ENCODE assay signal across 8 cellular contexts in the genomic region with DNA sequence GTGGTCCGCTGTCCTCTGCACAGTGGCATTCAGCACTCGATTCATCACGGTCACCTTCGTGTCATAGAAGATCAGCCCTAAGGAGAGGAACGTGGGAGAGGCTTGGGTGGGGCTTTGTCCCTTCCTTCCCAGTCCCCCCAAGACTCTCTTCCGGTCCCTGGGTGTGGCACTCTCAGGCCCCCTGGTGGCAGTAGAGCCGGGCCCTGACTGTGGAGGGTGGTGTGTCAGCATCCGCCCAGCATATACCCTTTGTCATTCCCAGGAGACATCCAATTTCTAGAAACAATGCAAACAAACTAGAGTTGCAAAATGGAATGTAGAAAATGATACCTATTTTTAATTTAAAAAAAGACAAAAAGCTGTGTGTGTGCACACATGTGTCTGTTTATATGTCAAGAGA. TPM values are rescaled to one million over a fixed set of nuclear protein-coding genes. Genes with fewer than 3 reads are reported as not detected.
DNase-seq lines count a peak whose midpoint lies in the region; ATAC-seq and TF ChIP-seq lines count a peak whose summit lies in the region.

No MANE protein-coding gene starts in this region.

- H3K9me3 ChIP-seq in BE2C (no peaks in the 10 kb centered on the region), vagina (no peaks in the 10 kb centered on the region), thyroid gland (no peaks in the 10 kb centered on the region)

- WGBS in thyroid gland, 2 donors: 70 to 80% methylated on average over 8 of the region's 8 CpGs

- H3K27me3 Mint-ChIP-seq in activated CD4-positive, alpha-beta memory T cell treated with anti-CD3 and anti-CD28 coated beads, Interleukin-2, amount 10 ng/mL, durations not matched to agents 7 days and 5 days: no peaks in the 10 kb centered on the region

- H3K36me3 ChIP-seq in BE2C (peaks cover 26% of the 10 kb centered on the region), vagina (peaks cover 0 to 58% of the 10 kb centered on the region in 2 donors), thyroid gland (peaks cover 40 to 48% of the 10 kb centered on the region in 2 donors)

- TF ChIP-seq CTCF in BE2C (IDR thresholded peaks at IDR 0.05; ENCODE audit: low read depth, low read length): peak; percentile 61
- TF ChIP-seq CTCF in HL-60 (IDR thresholded peaks at IDR 0.05; ENCODE audit: insufficient read depth, low read length): peak; percentile 15
- peak in 2 of 3 experiments; percentile 7 to 20 for TF ChIP-seq CTCF in vagina (IDR thresholded peaks at IDR 0.05)
- TF ChIP-seq CTCF in thyroid gland (IDR thresholded peaks at IDR 0.05): peak in 2 of 6 experiments; percentile 9 to 16

- ATAC-seq in left cardiac atrium: no peak
- ATAC-seq in HG03460 (IDR thresholded peaks at IDR 0.05; ENCODE audit: unreplicated experiment): no peak

- no peak overlapping the region for H3K4me3 Mint-ChIP-seq in activated CD4-positive, alpha-beta memory T cell treated with anti-CD3 and anti-CD28 coated beads, Interleukin-2, amount 10 ng/mL, durations not matched to agents 7 days and 5 days

- H3K4me1 Mint-ChIP-seq in activated CD4-positive, alpha-beta memory T cell treated with anti-CD3 and anti-CD28 coated beads, Interleukin-2, amount 10 ng/mL, durations not matched to agents 7 days and 5 days: peaks cover 3% of the 10 kb centered on the region

- POLR2A ChIA-PET in activated CD4-positive, alpha-beta memory T cell treated with anti-CD3 and anti-CD28 coated beads, Interleukin-2, amount 10 ng/mL, durations not matched to agents 7 days and 5 days (lab: Charles Lee): no interaction called here

- no peaks in the 10 kb centered on the region for H3K4me1 ChIP-seq in BE2C
- no peaks in the 10 kb centered on the region for H3K4me1 ChIP-seq in vagina
- no peaks in the 10 kb centered on the region for H3K4me1 ChIP-seq in thyroid gland

- DNase-seq in BE2C (peak; percentile 51), HL-60 (ENCODE audit: low read depth in 1 of 2, low spot score in 1 of 2) (peak in 1 of 2 experiments; percentile 5), left cardiac atrium (peak; percentile 45), vagina (ENCODE audit: extremely low spot score in 2 of 2) (no peak), cerebellar nuclear complex (lab: John Stamatoyannopoulos, UW) (no peak), thyroid gland (no peak)
- peak; percentile 35 for DNase-seq in activated CD4-positive, alpha-beta memory T cell treated with anti-CD3 and anti-CD28 coated beads, Interleukin-2, amount 10 ng/mL, durations not matched to agents 7 days and 5 days

- no peak overlapping the region for H3K27ac ChIP-seq in HL-60 (replicated peaks)
- H3K27ac ChIP-seq in vagina: no peak overlapping the region
- no peak overlapping the region for H3K27ac ChIP-seq in thyroid gland

- H3K4me3 ChIP-seq in BE2C (ENCODE audit: low read depth, low read length): no peak overlapping the region
- H3K4me3 ChIP-seq in HL-60 (replicated peaks; ENCODE audit: insufficient read depth, low read length): no peak overlapping the region
- H3K4me3 ChIP-seq in vagina: no peak overlapping the region
- H3K4me3 ChIP-seq in thyroid gland (replicated peaks in 1 of 3): no peak overlapping the region

- intact Hi-C loops in left cardiac atrium (cut with DNase I) (no loop called here), vagina (cut with DNase I) (no loop called here), thyroid gland (cut with DNase I) (no loop called here)

- H3K27ac Mint-ChIP-seq in activated CD4-positive, alpha-beta memory T cell treated with anti-CD3 and anti-CD28 coated beads, Interleukin-2, amount 10 ng/mL, durations not matched to agents 7 days and 5 days: peak overlapping the region; percentile 27

- H3K36me3 Mint-ChIP-seq in activated CD4-positive, alpha-beta memory T cell treated with anti-CD3 and anti-CD28 coated beads, Interleukin-2, amount 10 ng/mL, durations not matched to agents 7 days and 5 days (ENCODE audit: low read depth): peaks cover 10% of the 10 kb centered on the region

- H3K27me3 ChIP-seq in BE2C: no peaks in the 10 kb centered on the region
- no peaks in the 10 kb centered on the region for H3K27me3 ChIP-seq in HL-60 (ENCODE audit: insufficient read depth, poor library complexity, severe bottlenecking)
- no peaks in the 10 kb centered on the region for H3K27me3 ChIP-seq in vagina
- H3K27me3 ChIP-seq in thyroid gland: no peaks in the 10 kb centered on the region

- no peaks in the 10 kb centered on the region for H3K9me3 Mint-ChIP-seq in activated CD4-positive, alpha-beta memory T cell treated with anti-CD3 and anti-CD28 coated beads, Interleukin-2, amount 10 ng/mL, durations not matched to agents 7 days and 5 days

- TF ChIP-seq POLR2A in vagina (IDR thresholded peaks at IDR 0.05) (no peak), thyroid gland (IDR thresholded peaks at IDR 0.05) (no peak)

- CTCF ChIA-PET in activated CD4-positive, alpha-beta memory T cell treated with anti-CD3 and anti-CD28 coated beads, Interleukin-2, amount 10 ng/mL, durations not matched to agents 7 days and 5 days (lab: Charles Lee): no interaction called here

RNA-seq across cellular contexts. Expression of a gene that starts 45.0 kb away (rescaled TPM):
- polyA plus RNA-seq in BE2C (2012; ENCODE audit: insufficient read depth, insufficient read length, low read depth): 14.3 TPM
- 10 to 100 TPM; 74.8 to 75.5 TPM for total RNA-seq in activated CD4-positive, alpha-beta memory T cell treated with anti-CD3 and anti-CD28 coated beads, Interleukin-2, amount 10 ng/mL, durations not matched to agents 7 days and 5 days
- total RNA-seq in left cardiac atrium (10 to 100 TPM; 18.0 to 18.9 TPM), vagina (36.8 TPM), thyroid gland (10 to 100 TPM; 24.6 to 34.4 (median 27.9) TPM)

Comparison
In these comparisons a context has a peak if more than half of its experiments do, and no peak if none do; other contexts are left out.
1. DNase-seq: peak in BE2C (single experiment), activated CD4-positive, alpha-beta memory T cell treated with anti-CD3 and anti-CD28 coated beads, Interleukin-2, amount 10 ng/mL, durations not matched to agents 7 days and 5 days (single experiment) and left cardiac atrium (single experiment); none in vagina (0 of 2), cerebellar nuclear complex (0 of 2) and thyroid gland (0 of 2).